14 cellular contexts compared by ENCODE assay signal in the genomic region with DNA sequence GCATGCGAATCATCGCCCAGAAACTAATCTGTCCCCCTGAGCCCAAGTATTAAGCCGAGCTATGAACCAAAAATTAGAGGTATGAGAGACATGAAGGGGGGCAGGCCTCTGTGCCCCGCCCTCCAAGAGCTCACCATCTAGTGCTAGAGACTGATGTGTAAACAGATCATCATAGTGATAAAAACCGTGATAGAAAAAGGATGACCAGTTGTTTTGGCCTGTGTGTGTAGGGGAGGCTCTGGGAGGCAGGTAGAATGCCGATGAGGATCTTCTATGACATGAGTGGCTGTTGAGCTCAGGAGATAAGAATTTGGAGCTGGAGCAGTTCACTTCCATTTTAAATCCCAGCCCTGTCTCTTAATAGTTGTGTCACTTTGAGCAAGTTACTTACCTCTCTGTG.
"Had no signal": no experiment of that assay in that cellular context is flagged by ENCODE, and none has a peak within 500 bp of the region (broad histone marks: within the 10 kb centered on the region; RNA-seq: fewer than 3 reads in every experiment).

No MANE protein-coding gene starts in this region.

- H3K27ac Mint-ChIP-seq: activated CD8-positive, alpha-beta T cell treated with anti-CD3 and anti-CD28 coated beads for 36 hours; activated naive CD8-positive, alpha-beta T cell treated with anti-CD3 and anti-CD28 coated beads, Interleukin-2, amount 50 U/mL, for 24 hours; activated T-cell treated with anti-CD3 and anti-CD28 coated beads, Interleukin-2, amount 50 U/mL, for 72 hours; neural progenitor cell had no signal

- H3K4me2 ChIP-seq: neural progenitor cell had no signal

- H3K27ac ChIP-seq: colonic mucosa, neural progenitor cell, parathyroid adenoma, thyroid gland had no signal

- H3K4me3 ChIP-seq: colonic mucosa, neural progenitor cell, skin epidermis, thyroid gland, uterus had no signal

- H2AFZ ChIP-seq: neural progenitor cell, parathyroid adenoma had no signal

- H3K9me3 ChIP-seq: colonic mucosa, thyroid gland, uterus had no signal

- H3K36me3 Mint-ChIP-seq: neural progenitor cell had no signal

- DNase-seq: activated CD4-positive, alpha-beta T cell treated with anti-CD3 and anti-CD28 coated beads for 1 hour; activated CD8-positive, alpha-beta memory T cell treated with anti-CD3 and anti-CD28 coated beads, Interleukin-2, amount 50 U/mL, for 4 hours; activated CD8-positive, alpha-beta T cell treated with anti-CD3 and anti-CD28 coated beads for 36 hours; activated naive CD8-positive, alpha-beta T cell treated with anti-CD3 and anti-CD28 coated beads, Interleukin-2, amount 50 U/mL, for 24 hours; activated T-cell treated with anti-CD3 and anti-CD28 coated beads, Interleukin-2, amount 50 U/mL, for 72 hours; colonic mucosa; effector memory CD4-positive, alpha-beta T cell; glutamatergic neuron; retina; thyroid gland; uterus had no signal

- H3K36me3 ChIP-seq: colonic mucosa, neural progenitor cell, thyroid gland, uterus had no signal

- H3K4me1 Mint-ChIP-seq: activated naive CD8-positive, alpha-beta T cell treated with anti-CD3 and anti-CD28 coated beads, Interleukin-2, amount 50 U/mL, for 24 hours had no signal

- H3K79me2 ChIP-seq: parathyroid adenoma had no signal

- H3K9me3 Mint-ChIP-seq: activated CD8-positive, alpha-beta T cell treated with anti-CD3 and anti-CD28 coated beads for 36 hours; activated naive CD8-positive, alpha-beta T cell treated with anti-CD3 and anti-CD28 coated beads, Interleukin-2, amount 50 U/mL, for 24 hours; activated T-cell treated with anti-CD3 and anti-CD28 coated beads, Interleukin-2, amount 50 U/mL, for 72 hours had no signal

- H3K27me3 Mint-ChIP-seq: activated CD8-positive, alpha-beta T cell treated with anti-CD3 and anti-CD28 coated beads for 36 hours; activated naive CD8-positive, alpha-beta T cell treated with anti-CD3 and anti-CD28 coated beads, Interleukin-2, amount 50 U/mL, for 24 hours had no signal

- H3K9ac ChIP-seq: neural progenitor cell, parathyroid adenoma had no signal

- H3K4me1 ChIP-seq: colonic mucosa, parathyroid adenoma had no signal

- H3K27me3 ChIP-seq: colonic mucosa, neural progenitor cell, thyroid gland, uterus had no signal

- H3K4me3 Mint-ChIP-seq: activated CD8-positive, alpha-beta T cell treated with anti-CD3 and anti-CD28 coated beads for 36 hours; activated naive CD8-positive, alpha-beta T cell treated with anti-CD3 and anti-CD28 coated beads, Interleukin-2, amount 50 U/mL, for 24 hours; activated T-cell treated with anti-CD3 and anti-CD28 coated beads, Interleukin-2, amount 50 U/mL, for 72 hours; neural progenitor cell had no signal
